In genomic region chr10:35642793-35643114, GRCh38 we compare ENCODE assay signal across 9 cellular contexts. TPM values are rescaled to one million over a fixed set of nuclear protein-coding genes. Genes with fewer than 3 reads are reported as not detected.
DNase-seq lines count a peak whose midpoint lies in the region; ATAC-seq and TF ChIP-seq lines count a peak whose summit lies in the region.
"Had no signal": no experiment of that assay in that cellular context is flagged by ENCODE, and none has a peak within 500 bp of the region (broad histone marks: within the 10 kb centered on the region; RNA-seq: fewer than 3 reads in every experiment).

No MANE protein-coding gene starts in this region.

- intact Hi-C loops in naive thymus-derived CD4-positive, alpha-beta T cell (cut with micrococcal nuclease): loop anchor here (1.0 to 10.0 kb wide), 7 partner anchors 188 to 552 kb away; partner anchors contain the start of genes CREM (in 1 of the 2) and CUL2 (in 1 of the 2)

- no peaks in the 10 kb centered on the region for H3K36me3 Mint-ChIP-seq in effector memory CD8-positive, alpha-beta T cell (ENCODE audit: insufficient read depth)
- H3K36me3 Mint-ChIP-seq in naive thymus-derived CD4-positive, alpha-beta T cell: no peaks in the 10 kb centered on the region

- H3K4me1 ChIP-seq in naive thymus-derived CD4-positive, alpha-beta T cell (ENCODE audit: control insufficient read depth in 2 of 2, insufficient read depth in 2 of 2, low read length in 2 of 2): peaks cover 4 to 5% of the 10 kb centered on the region in 2 donors

- DNase-seq in AG04449 (ENCODE audit: low read depth, low spot score): no peak
- DNase-seq in MG63: no peak
- DNase-seq in effector memory CD8-positive, alpha-beta T cell: no peak
- no peak for DNase-seq in naive thymus-derived CD4-positive, alpha-beta T cell
- no peak for DNase-seq in hepatic stellate cell (ENCODE audit: low spot score)
- no peak for DNase-seq in RKO (ENCODE audit: low spot score)
- no peak for DNase-seq in inferior parietal cortex (ENCODE audit: extremely low spot score)
- DNase-seq in NCI-H69 (lab: John Stamatoyannopoulos, UW): no peak
- DNase-seq: KG1 had no signal

- H3K9me3 Mint-ChIP-seq in effector memory CD8-positive, alpha-beta T cell: no peaks in the 10 kb centered on the region
- no peaks in the 10 kb centered on the region for H3K9me3 Mint-ChIP-seq in naive thymus-derived CD4-positive, alpha-beta T cell

- H3K9me3 ChIP-seq in MG63: no peaks in the 10 kb centered on the region
- no peaks in the 10 kb centered on the region for H3K9me3 ChIP-seq in naive thymus-derived CD4-positive, alpha-beta T cell (ENCODE audit: control insufficient read depth in 2 of 3, low read length in 3 of 3)

- peaks cover 17% of the 10 kb centered on the region for H3K27me3 ChIP-seq in MG63
- H3K27me3 ChIP-seq in naive thymus-derived CD4-positive, alpha-beta T cell (ENCODE audit: control insufficient read depth in 2 of 2, insufficient read depth in 2 of 2, low read length in 2 of 2): peaks cover 3 to 6% of the 10 kb centered on the region in 2 donors

- no peak for TF ChIP-seq CTCF in AG04449 (IDR thresholded peaks at IDR 0.05; ENCODE audit: insufficient read depth, low read length, missing control alignments)

- H3K27ac Mint-ChIP-seq in effector memory CD8-positive, alpha-beta T cell: peak overlapping the region in 1 of 2 donors; percentile 44
- H3K27ac Mint-ChIP-seq in naive thymus-derived CD4-positive, alpha-beta T cell: peak overlapping the region in 3 of 9 donors; percentile 4 to 49 (median 19)

- H3K4me3 ChIP-seq in AG04449 (ENCODE audit: low read depth, low read length) (peak overlapping the region; percentile 80), MG63 (peak overlapping the region; percentile 66)
- peak overlapping the region; percentile 80 for H3K4me3 ChIP-seq in naive thymus-derived CD4-positive, alpha-beta T cell (ENCODE audit: low read length)

- POLR2A ChIA-PET in AG04449 (lab: Yijun Ruan, JAX): no interaction called here
- POLR2A ChIA-PET in naive thymus-derived CD4-positive, alpha-beta T cell (lab: Charles Lee): no interaction called here

- H3K4me3 Mint-ChIP-seq in effector memory CD8-positive, alpha-beta T cell: peak overlapping the region; percentile 64 to 66
- H3K4me3 Mint-ChIP-seq in naive thymus-derived CD4-positive, alpha-beta T cell: peak overlapping the region; percentile 80 to 94 (median 88)

- H3K27me3 Mint-ChIP-seq in effector memory CD8-positive, alpha-beta T cell: peaks cover 12 to 24% of the 10 kb centered on the region in 2 donors
- H3K27me3 Mint-ChIP-seq in naive thymus-derived CD4-positive, alpha-beta T cell: peaks cover 1 to 77% (median 25%) of the 10 kb centered on the region in 5 donors

- CTCF ChIA-PET in AG04449 (lab: Yijun Ruan, JAX): no interaction called here
- CTCF ChIA-PET in naive thymus-derived CD4-positive, alpha-beta T cell (lab: Charles Lee): no interaction called here

- no peak overlapping the region for H3K27ac ChIP-seq in naive thymus-derived CD4-positive, alpha-beta T cell (ENCODE audit: low read depth, low read length)

- H3K4me1 Mint-ChIP-seq in effector memory CD8-positive, alpha-beta T cell (ENCODE audit: low read depth in 2 of 2): peaks cover 15 to 26% of the 10 kb centered on the region in 2 donors
- peaks cover 9 to 37% (median 20%) of the 10 kb centered on the region in 7 donors for H3K4me1 Mint-ChIP-seq in naive thymus-derived CD4-positive, alpha-beta T cell

- no peak for ATAC-seq in effector memory CD8-positive, alpha-beta T cell (replicated peaks)
- ATAC-seq in naive thymus-derived CD4-positive, alpha-beta T cell: no peak

- no peaks in the 10 kb centered on the region for H3K36me3 ChIP-seq in MG63
- no peaks in the 10 kb centered on the region for H3K36me3 ChIP-seq in naive thymus-derived CD4-positive, alpha-beta T cell (ENCODE audit: control insufficient read depth in 2 of 3, insufficient read depth in 3 of 3, low read length in 3 of 3)

RNA-seq across cellular contexts. Expression of gene FZD8, which starts 0.7 kb away (rescaled TPM):
- total RNA-seq in MG63 (2014; rRNA removed; shearing (Covaris generic); ENCODE audit: low replicate concordance): 0.74 and 3.0 TPM in 2 replicates
- total RNA-seq in naive thymus-derived CD4-positive, alpha-beta T cell: 1 to 10 TPM in 1 of 5 experiments, under 1 TPM in 4; 0.19 to 1.7 (median 0.47) TPM
- polyA plus RNA-seq in naive thymus-derived CD4-positive, alpha-beta T cell: not detected

RNA-seq across cellular contexts. Expression of gene GJD4, which starts 37.6 kb away (rescaled TPM):
- total RNA-seq in MG63 (2014; rRNA removed; shearing (Covaris generic); ENCODE audit: low replicate concordance): not detected in 2 replicates
- total RNA-seq in naive thymus-derived CD4-positive, alpha-beta T cell: not detected
- not detected for polyA plus RNA-seq in naive thymus-derived CD4-positive, alpha-beta T cell
